Comparison of ENCODE assay signal across 17 cellular contexts in genomic region chr5:160272041-160272663, GRCh38. TPM values are rescaled to one million over a fixed set of nuclear protein-coding genes. Genes with fewer than 3 reads are reported as not detected.
A peak's percentile ranks its signal among the peaks of the same experiment; 100 is the strongest.
DNase-seq lines count a peak whose midpoint lies in the region; ATAC-seq, FAIRE-seq and TF ChIP-seq lines count a peak whose summit lies in the region.
"Had no signal": no experiment of that assay in that cellular context is flagged by ENCODE, and none has a peak within 500 bp of the region (broad histone marks: within the 10 kb centered on the region; RNA-seq: fewer than 3 reads in every experiment).

No MANE protein-coding gene starts in this region.

- H3K9ac ChIP-seq in liver (ENCODE audit: low read depth in 1 of 2, low read length in 2 of 2) (no peak overlapping the region), HepG2 (ENCODE audit: insufficient read depth, low read depth, low read length) (no peak overlapping the region), endothelial cell of umbilical vein (replicated peaks; ENCODE audit: extremely low read depth, insufficient read depth, low read length) (peak overlapping the region; percentile 33), mucosa of rectum (ENCODE audit: low read depth in 1 of 2, low read length in 2 of 2) (peak overlapping the region; percentile 5 to 9)
- H3K9ac ChIP-seq: SK-N-SH had no signal

- POLR2A ChIA-PET in HepG2 (lab: Yijun Ruan, JAX), result no interaction called here
- POLR2A ChIA-PET in endothelial cell of umbilical vein (lab: Charles Lee), result interaction anchor here (0.7 kb wide), 1 partner anchor 27 kb away, joined by 3 read pairs; no protein-coding TSS in a partner anchor

- H3K36me3 ChIP-seq in liver (ENCODE audit: control insufficient read depth in 4 of 4, insufficient read depth in 3 of 4, low read depth in 1 of 4, low read length in 3 of 4) (no peaks in the 10 kb centered on the region), HepG2 (replicated peaks in 1 of 2; ENCODE audit: control insufficient read depth in 1 of 2, insufficient read depth in 2 of 2, low read length in 2 of 2) (no peaks in the 10 kb centered on the region), endothelial cell of umbilical vein (ENCODE audit: control insufficient read depth in 2 of 2, extremely low read depth in 1 of 2, insufficient read depth in 2 of 2, low read length in 2 of 2) (peaks cover 0 to 2% of the 10 kb centered on the region in 2 experiments), mucosa of rectum (ENCODE audit: control insufficient read depth in 2 of 2, insufficient read depth in 2 of 2, low read length in 2 of 2) (peaks cover 0 to 5% of the 10 kb centered on the region in 2 donors), upper lobe of left lung (peaks cover 0 to 2% (median 0%) of the 10 kb centered on the region in 4 donors), aorta (ENCODE audit: control insufficient read depth in 1 of 2, insufficient read depth in 2 of 2, low read length in 1 of 2) (no peaks in the 10 kb centered on the region), WERI-Rb-1 (peaks cover 2% of the 10 kb centered on the region)

- no peak for TF ChIP-seq CTCF in liver (IDR thresholded peaks at IDR 0.05; ENCODE audit: low read depth, low read length, missing input control)
- no peak for TF ChIP-seq CTCF in HepG2 (CRISPR knock-in tag; IDR thresholded peaks at IDR 0.05)
- TF ChIP-seq CTCF in endothelial cell of umbilical vein (IDR thresholded peaks at IDR 0.05; ENCODE audit: extremely low read depth in 1 of 2, insufficient read depth in 1 of 2, low read depth in 1 of 2, low read length in 2 of 2), result no peak
- no peak for TF ChIP-seq CTCF in upper lobe of left lung (IDR thresholded peaks at IDR 0.05)
- no peak for TF ChIP-seq CTCF in WERI-Rb-1 (IDR thresholded peaks at IDR 0.05; ENCODE audit: low read depth, low read length)

- dilution Hi-C loops in endothelial cell of umbilical vein (cut with MboI; ENCODE audit: extremely low pct_ligation_motif_present, low sequenced_read_pairs), result no loop called here

- in situ Hi-C loops in HepG2 (cut with HindIII; ENCODE audit: extremely low pct_ligation_motif_present, low pct_unique_long_range_greater_than_20kb), result no loop called here

- CTCF ChIA-PET in HepG2 (lab: Yijun Ruan, JAX; ENCODE audit: low intra/inter-chr PET ratio, low total read pairs) (no interaction called here), endothelial cell of umbilical vein (lab: Charles Lee) (interaction anchor here (0.7 to 1.7 kb wide), 14 partner anchors 9 to 250 kb away, joined by 3 to 6 read pairs (median 4); partner anchors contain the start of gene CCNJL)

- no peak overlapping the region for H3K4me2 ChIP-seq in HepG2 (ENCODE audit: low read depth, low read length)
- H3K4me2 ChIP-seq in endothelial cell of umbilical vein (ENCODE audit: insufficient read depth, low read length), result peak overlapping the region; percentile 49
- H3K4me2 ChIP-seq: SK-N-SH had no signal

- no peaks in the 10 kb centered on the region for H4K20me1 ChIP-seq in HepG2 (ENCODE audit: insufficient read depth, low read length)
- H4K20me1 ChIP-seq in endothelial cell of umbilical vein (replicated peaks; ENCODE audit: control insufficient read depth, extremely low read depth, insufficient read depth, low read length), result no peaks in the 10 kb centered on the region

- no peak for TF ChIP-seq POLR2A in HepG2 (IDR thresholded peaks at IDR 0.05; ENCODE audit: insufficient read depth in 1 of 2, low read depth in 2 of 2, low read length in 2 of 2)
- no peak for TF ChIP-seq POLR2A in endothelial cell of umbilical vein (IDR thresholded peaks at IDR 0.05; ENCODE audit: low read depth, low read length)
- no peak for TF ChIP-seq POLR2A in upper lobe of left lung (IDR thresholded peaks at IDR 0.05)

- no peaks in the 10 kb centered on the region for H3K27me3 ChIP-seq in liver (ENCODE audit: control insufficient read depth in 4 of 4, insufficient read depth in 4 of 4, low read length in 3 of 4)
- no peaks in the 10 kb centered on the region for H3K27me3 ChIP-seq in HepG2 (ENCODE audit: control insufficient read depth in 1 of 2, insufficient read depth in 2 of 2, low read length in 2 of 2)
- no peaks in the 10 kb centered on the region for H3K27me3 ChIP-seq in endothelial cell of umbilical vein (ENCODE audit: control insufficient read depth in 2 of 2, insufficient read depth in 2 of 2, low read length in 2 of 2)
- H3K27me3 ChIP-seq in mucosa of rectum (ENCODE audit: control insufficient read depth in 2 of 2, insufficient read depth in 2 of 2, low read length in 2 of 2), result no peaks in the 10 kb centered on the region
- H3K27me3 ChIP-seq in upper lobe of left lung, result no peaks in the 10 kb centered on the region
- H3K27me3 ChIP-seq in aorta (ENCODE audit: control insufficient read depth in 1 of 2, insufficient read depth in 2 of 2, low read length in 1 of 2), result no peaks in the 10 kb centered on the region
- no peaks in the 10 kb centered on the region for H3K27me3 ChIP-seq in WERI-Rb-1 (ENCODE audit: insufficient read depth, low read depth, severe bottlenecking)
- H3K27me3 ChIP-seq: foreskin keratinocyte, Peyer's patch had no signal

- ATAC-seq in HepG2, result no peak
- no peak for ATAC-seq in upper lobe of left lung (ENCODE audit: low FRiP score in 2 of 2)
- no peak for ATAC-seq in aorta (ENCODE audit: low FRiP score)
- ATAC-seq: naive thymus-derived CD8-positive, alpha-beta T cell had no signal

- intact Hi-C loops in HepG2 (cut with micrococcal nuclease; ENCODE audit: unreplicated experiment), result no loop called here
- intact Hi-C loops in endothelial cell of umbilical vein (cut with micrococcal nuclease), result loop anchor here (5.0 kb wide), 1 partner anchor 190 kb away; no protein-coding TSS in a partner anchor
- intact Hi-C loops in aorta (cut with DNase I), result no loop called here

- no peak for TF ChIP-seq EP300 in HepG2 (IDR thresholded peaks at IDR 0.05; ENCODE audit: low read depth in 2 of 2, low read length in 2 of 2)
- TF ChIP-seq EP300 in HepG2 (CRISPR knock-in tag; IDR thresholded peaks at IDR 0.05; ENCODE audit: borderline replicate concordance), result no peak
- no peak for TF ChIP-seq EP300 in upper lobe of left lung (IDR thresholded peaks at IDR 0.05)

- H3K4me1 ChIP-seq in liver (ENCODE audit: control insufficient read depth in 4 of 4, insufficient read depth in 4 of 4, low read length in 3 of 4) (peaks cover 0 to 11% (median 0%) of the 10 kb centered on the region in 4 donors), HepG2 (ENCODE audit: insufficient read depth, low read length) (peaks cover 1% of the 10 kb centered on the region), endothelial cell of umbilical vein (ENCODE audit: control insufficient read depth, extremely low read depth, insufficient read depth, low read length) (peaks cover 49% of the 10 kb centered on the region), mucosa of rectum (ENCODE audit: control insufficient read depth in 2 of 2, insufficient read depth in 2 of 2, low read length in 2 of 2) (peaks cover 41 to 46% of the 10 kb centered on the region in 2 donors), upper lobe of left lung (peaks cover 34 to 47% (median 41%) of the 10 kb centered on the region in 4 donors), aorta (ENCODE audit: control insufficient read depth in 1 of 2, insufficient read depth in 2 of 2, low read length in 2 of 2) (no peaks in the 10 kb centered on the region)

- 60% methylated on average over 6 of the region's 6 CpGs for WGBS in liver
- 59% methylated on average over 6 of the region's 6 CpGs for WGBS in HepG2 (ENCODE audit: low lambda C conversion rate)
- 62 to 65% methylated on average over 6 of the region's 6 CpGs for WGBS in upper lobe of left lung, 2 donors
- 75 to 79% methylated on average over 6 of the region's 6 CpGs for WGBS in aorta, 2 donors

- H3K27ac ChIP-seq in liver (ENCODE audit: low read depth in 1 of 2, low read length in 2 of 2) (peak overlapping the region; percentile 32 to 61), HepG2 (ENCODE audit: extremely low read length, insufficient read depth, low read length) (no peak overlapping the region), endothelial cell of umbilical vein (ENCODE audit: insufficient read depth, low read depth, low read length) (peak overlapping the region; percentile 19), mucosa of rectum (ENCODE audit: low read depth in 2 of 2, low read length in 2 of 2) (peak overlapping the region; percentile 78 to 85), upper lobe of left lung (peak overlapping the region; percentile 57 to 80 (median 74)), aorta (ENCODE audit: low read depth in 1 of 2, low read length in 2 of 2) (no peak overlapping the region), WERI-Rb-1 (no peak overlapping the region; the same call in none of the 2 replicates)
- H3K27ac ChIP-seq: foreskin keratinocyte had no signal

- TF ChIP-seq RAD21 in liver (IDR thresholded peaks at IDR 0.05), result no peak
- TF ChIP-seq RAD21 in HepG2 (CRISPR knock-in tag; IDR thresholded peaks at IDR 0.05), result no peak

- H3K9me3 ChIP-seq in liver (ENCODE audit: control insufficient read depth in 4 of 4, low read length in 3 of 4), result no peaks in the 10 kb centered on the region
- H3K9me3 ChIP-seq in HepG2 (ENCODE audit: low read length), result no peaks in the 10 kb centered on the region
- H3K9me3 ChIP-seq in endothelial cell of umbilical vein (replicated peaks; ENCODE audit: control insufficient read depth, insufficient read depth, low read length), result no peaks in the 10 kb centered on the region
- H3K9me3 ChIP-seq in mucosa of rectum (ENCODE audit: control insufficient read depth in 2 of 2, low read length in 2 of 2), result no peaks in the 10 kb centered on the region
- no peaks in the 10 kb centered on the region for H3K9me3 ChIP-seq in upper lobe of left lung
- H3K9me3 ChIP-seq in aorta (ENCODE audit: control insufficient read depth, low read length), result no peaks in the 10 kb centered on the region
- no peaks in the 10 kb centered on the region for H3K9me3 ChIP-seq in WERI-Rb-1 (ENCODE audit: severe bottlenecking)
- H3K9me3 ChIP-seq: Peyer's patch, SK-N-SH had no signal

- no peaks in the 10 kb centered on the region for H3K9me1 ChIP-seq in endothelial cell of umbilical vein (replicated peaks; ENCODE audit: control insufficient read depth, extremely low read depth, insufficient read depth, low read length)

- H3K79me2 ChIP-seq in HepG2 (ENCODE audit: insufficient read depth, low read length), result no peaks in the 10 kb centered on the region
- H3K79me2 ChIP-seq in endothelial cell of umbilical vein (ENCODE audit: control insufficient read depth, insufficient read depth, low read length), result no peaks in the 10 kb centered on the region

- H3K4me3 ChIP-seq in liver (ENCODE audit: low read depth in 1 of 3, low read length in 3 of 3), result no peak overlapping the region
- H3K4me3 ChIP-seq in HepG2 (replicated peaks in 1 of 3; ENCODE audit: insufficient read depth in 1 of 3, low read depth in 2 of 3, low read length in 3 of 3), result no peak overlapping the region
- no peak overlapping the region for H3K4me3 ChIP-seq in endothelial cell of umbilical vein (replicated peaks in 1 of 3; ENCODE audit: insufficient read depth in 1 of 3, low read depth in 1 of 3, low read length in 3 of 3)
- H3K4me3 ChIP-seq in mucosa of rectum (ENCODE audit: low read length in 2 of 2), result no peak overlapping the region
- H3K4me3 ChIP-seq in upper lobe of left lung, result no peak overlapping the region
- H3K4me3 ChIP-seq in aorta (ENCODE audit: low read length in 2 of 2), result no peak overlapping the region
- no peak overlapping the region for H3K4me3 ChIP-seq in WERI-Rb-1 (ENCODE audit: low read depth, low read length)
- H3K4me3 ChIP-seq: Peyer's patch had no signal

- H2AFZ ChIP-seq in HepG2 (ENCODE audit: low read length) (no peak overlapping the region), endothelial cell of umbilical vein (ENCODE audit: low read depth, low read length) (no peak overlapping the region)

- FAIRE-seq in HepG2 (lab: Jason Lieb, UNC), result no peak
- FAIRE-seq in endothelial cell of umbilical vein (lab: Jason Lieb, UNC), result peak; percentile 50

- BruUV-seq in HepG2 (replicated peaks; lab: Mats Ljungman, UMichigan) (no TSS peak), endothelial cell of umbilical vein (replicated peaks; lab: Mats Ljungman, UMichigan) (no TSS peak)

- DNase-seq in HepG2 (ENCODE audit: low spot score) (no peak), endothelial cell of umbilical vein (ENCODE audit: low read depth, low spot score) (no peak), upper lobe of left lung (no peak), aorta (no peak), HT-29 (ENCODE audit: low spot score) (no peak), WERI-Rb-1 (no peak)
- DNase-seq: activated CD8-positive, alpha-beta memory T cell treated with anti-CD3 and anti-CD28 coated beads, Interleukin-2, amount 50 U/mL, for 48 hours; anterior cingulate cortex; left ventricle myocardium superior; NCI-H526; Peyer's patch had no signal

RNA-seq across cellular contexts. Expression of gene CCNJL, which starts 40.2 kb away (rescaled TPM):
- total RNA-seq in liver (under 1 TPM; 0.84 TPM), HepG2 (2016; rRNA removed; fragmentation: Illumina TruSeq; extraction: Trizol) (1.1 and 1.6 TPM in 2 replicates), endothelial cell of umbilical vein (17.4 and 20.0 TPM in 2 replicates), upper lobe of left lung (10 to 100 TPM; 15.6 to 25.2 (median 21.2) TPM), aorta (1 to 10 TPM; 2.6 to 3.5 TPM)
- polyA plus RNA-seq in liver (under 1 TPM; 0.07 to 0.42 TPM), HepG2 (2011; rRNA removed) (4.2 and 4.4 TPM in 2 replicates), endothelial cell of umbilical vein (21.3 and 24.8 TPM in 2 replicates), aorta (under 1 TPM in 1 of 2 donors, not detected in 1; 0.18 TPM)
- total RNA-seq in HepG2 (2016; cell fraction: cytosol; rRNA removed; fragmentation: Illumina TruSeq; extraction: Trizol; ENCODE audit: low read depth), result 0.44 and 0.51 TPM in 2 replicates
- total RNA-seq in HepG2 (2016; cell fraction: insoluble cytoplasmic fraction; rRNA removed; fragmentation: Illumina TruSeq; extraction: Trizol), result 1.0 and 1.5 TPM in 2 replicates
- 1.6 and 1.8 TPM in 2 replicates for total RNA-seq in HepG2 (2016; cell fraction: membrane; rRNA removed; fragmentation: Illumina TruSeq; extraction: Trizol)
- total RNA-seq in HepG2 (2016; cell fraction: nucleus; rRNA removed; fragmentation: Illumina TruSeq; extraction: Trizol), result 1.2 and 1.3 TPM in 2 replicates
- 1.7 and 2.8 TPM in 2 replicates for polyA plus RNA-seq in HepG2 (2011; cell fraction: cytosol; rRNA removed)
- 3.2 and 3.9 TPM in 2 replicates for polyA plus RNA-seq in HepG2 (2011; cell fraction: nucleus; rRNA removed)
- polyA plus RNA-seq in HepG2 (2012), result 2.1 and 3.0 TPM in 2 replicates
- polyA plus RNA-seq in HepG2 (2016; cell fraction: cytosol; fragmentation: Illumina TruSeq; extraction: Trizol; ENCODE audit: low read depth), result 0.73 and 1.4 TPM in 2 replicates
- polyA plus RNA-seq in HepG2 (2016; cell fraction: insoluble cytoplasmic fraction; fragmentation: Illumina TruSeq; extraction: Trizol; ENCODE audit: low read depth), result 2.2 and 2.7 TPM in 2 replicates
- polyA plus RNA-seq in HepG2 (2016; cell fraction: membrane; fragmentation: Illumina TruSeq; extraction: Trizol; ENCODE audit: low read depth), result 1.9 and 2.3 TPM in 2 replicates
- 2.6 and 2.7 TPM in 2 replicates for polyA plus RNA-seq in HepG2 (2016; cell fraction: nucleus; fragmentation: Illumina TruSeq; extraction: Trizol; ENCODE audit: insufficient read depth, low read depth)
- polyA minus RNA-seq in HepG2 (2011; rRNA and poly(A)+ RNA removed; ENCODE audit: low replicate concordance), result 2.0 and 10.0 TPM in 2 replicates
- 1.9 and 2.3 TPM in 2 replicates for polyA minus RNA-seq in HepG2 (2011; cell fraction: cytosol; rRNA and poly(A)+ RNA removed)
- 4.7 and 5.5 TPM in 2 replicates for polyA minus RNA-seq in HepG2 (2011; cell fraction: nucleus; rRNA and poly(A)+ RNA removed)
- 12.6 and 13.7 TPM in 2 replicates for polyA plus RNA-seq in endothelial cell of umbilical vein (2011; cell fraction: cytosol; rRNA removed)
- polyA plus RNA-seq in endothelial cell of umbilical vein (2011; cell fraction: nucleus; rRNA removed), result 10.4 and 11.8 TPM in 2 replicates
- 7.9 and 10.5 TPM in 2 replicates for polyA plus RNA-seq in endothelial cell of umbilical vein (2012)
- 15.4 and 22.0 TPM in 2 replicates for polyA minus RNA-seq in endothelial cell of umbilical vein
- polyA minus RNA-seq in endothelial cell of umbilical vein (2011; cell fraction: cytosol; rRNA and poly(A)+ RNA removed), result 0.61 TPM
- polyA minus RNA-seq in endothelial cell of umbilical vein (2011; cell fraction: nucleus; rRNA and poly(A)+ RNA removed), result 12.7 and 17.9 TPM in 2 replicates
- 7.9 and 9.1 TPM in 2 replicates for total RNA-seq in HT-29 (2014; rRNA removed; shearing (Covaris generic))
- total RNA-seq: naive thymus-derived CD8-positive, alpha-beta T cell had no signal
- polyA plus RNA-seq: naive thymus-derived CD8-positive, alpha-beta T cell had no signal

RNA-seq across cellular contexts. Expression of gene FABP6, which starts 42.8 kb away (rescaled TPM):
- total RNA-seq in liver (not detected), HepG2 (2016; rRNA removed; fragmentation: Illumina TruSeq; extraction: Trizol) (not detected in 2 replicates), endothelial cell of umbilical vein (not detected in 2 replicates), upper lobe of left lung (10 to 100 TPM in 2 of 6 donors, 1 to 10 TPM in 2, not detected in 2; 4.4 to 14.4 (median 9.1) TPM), aorta (not detected)
- polyA plus RNA-seq in liver (not detected), HepG2 (2011; rRNA removed) (0.13 TPM in 1 of 2 replicates, not detected in the other), endothelial cell of umbilical vein (not detected in 2 replicates), aorta (not detected)
- total RNA-seq in HepG2 (2016; cell fraction: cytosol; rRNA removed; fragmentation: Illumina TruSeq; extraction: Trizol; ENCODE audit: low read depth), result not detected in 2 replicates
- total RNA-seq in HepG2 (2016; cell fraction: insoluble cytoplasmic fraction; rRNA removed; fragmentation: Illumina TruSeq; extraction: Trizol), result not detected in 2 replicates
- total RNA-seq in HepG2 (2016; cell fraction: membrane; rRNA removed; fragmentation: Illumina TruSeq; extraction: Trizol), result not detected in 2 replicates
- total RNA-seq in HepG2 (2016; cell fraction: nucleus; rRNA removed; fragmentation: Illumina TruSeq; extraction: Trizol), result not detected in 2 replicates
- polyA plus RNA-seq in HepG2 (2011; cell fraction: cytosol; rRNA removed), result not detected in 2 replicates
- polyA plus RNA-seq in HepG2 (2011; cell fraction: nucleus; rRNA removed), result not detected in 2 replicates
- polyA plus RNA-seq in HepG2 (2012), result 0.23 TPM in 1 of 2 replicates, not detected in the other
- polyA plus RNA-seq in HepG2 (2016; cell fraction: cytosol; fragmentation: Illumina TruSeq; extraction: Trizol; ENCODE audit: low read depth), result not detected in 2 replicates
- not detected in 2 replicates for polyA plus RNA-seq in HepG2 (2016; cell fraction: insoluble cytoplasmic fraction; fragmentation: Illumina TruSeq; extraction: Trizol; ENCODE audit: low read depth)
- not detected in 2 replicates for polyA plus RNA-seq in HepG2 (2016; cell fraction: membrane; fragmentation: Illumina TruSeq; extraction: Trizol; ENCODE audit: low read depth)
- polyA plus RNA-seq in HepG2 (2016; cell fraction: nucleus; fragmentation: Illumina TruSeq; extraction: Trizol; ENCODE audit: insufficient read depth, low read depth), result not detected in 2 replicates
- polyA minus RNA-seq in HepG2 (2011; rRNA and poly(A)+ RNA removed; ENCODE audit: low replicate concordance), result not detected in 2 replicates
- polyA minus RNA-seq in HepG2 (2011; cell fraction: cytosol; rRNA and poly(A)+ RNA removed), result not detected in 2 replicates
- polyA minus RNA-seq in HepG2 (2011; cell fraction: nucleus; rRNA and poly(A)+ RNA removed), result not detected in 2 replicates
- not detected in 2 replicates for polyA plus RNA-seq in endothelial cell of umbilical vein (2011; cell fraction: cytosol; rRNA removed)
- polyA plus RNA-seq in endothelial cell of umbilical vein (2011; cell fraction: nucleus; rRNA removed), result not detected in 2 replicates
- polyA plus RNA-seq in endothelial cell of umbilical vein (2012), result 0.51 and 0.70 TPM in 2 replicates
- polyA minus RNA-seq in endothelial cell of umbilical vein, result not detected in 2 replicates
- not detected for polyA minus RNA-seq in endothelial cell of umbilical vein (2011; cell fraction: cytosol; rRNA and poly(A)+ RNA removed)
- polyA minus RNA-seq in endothelial cell of umbilical vein (2011; cell fraction: nucleus; rRNA and poly(A)+ RNA removed), result not detected in 2 replicates
- total RNA-seq in HT-29 (2014; rRNA removed; shearing (Covaris generic)), result 2.2 and 2.9 TPM in 2 replicates
- total RNA-seq: chondrocyte; foreskin keratinocyte; naive thymus-derived CD8-positive, alpha-beta T cell had no signal
- polyA plus RNA-seq: naive thymus-derived CD8-positive, alpha-beta T cell had no signal

Comparison
In these comparisons a context has a peak if more than half of its experiments do, and no peak if none do; other contexts are left out.
1. H3K27ac ChIP-seq: peak in liver (2 of 2), endothelial cell of umbilical vein (single experiment), mucosa of rectum (2 of 2) and upper lobe of left lung (4 of 4); none in HepG2 (single experiment), aorta (0 of 2) and WERI-Rb-1 (single experiment).
2. H3K9ac ChIP-seq: peak in endothelial cell of umbilical vein (single experiment) and mucosa of rectum (2 of 2); none in liver (0 of 2) and HepG2 (single experiment).